ENCODE assay signal across 9 cellular contexts in the genomic region with DNA sequence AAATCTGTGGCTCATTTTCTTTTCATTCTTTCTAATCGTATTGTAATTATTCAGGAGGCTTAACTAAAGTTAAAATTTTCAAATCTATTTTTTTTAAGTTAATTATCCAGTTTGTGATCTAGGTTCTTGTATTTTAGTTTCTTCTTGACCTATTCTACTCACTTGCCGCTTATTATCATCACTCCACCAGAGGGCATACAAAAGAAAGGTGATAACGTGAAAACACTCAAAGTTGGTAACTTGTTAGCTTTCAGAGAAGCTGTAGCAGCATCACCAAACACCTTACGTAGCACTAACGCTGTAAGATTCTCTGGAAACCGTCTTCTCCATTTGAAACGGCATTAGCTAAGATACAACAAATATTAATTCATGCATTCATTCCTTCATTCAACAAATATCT. TPM values are rescaled to one million over a fixed set of nuclear protein-coding genes. Genes with fewer than 3 reads are reported as not detected.
DNase-seq lines count a peak whose midpoint lies in the region; ATAC-seq and TF ChIP-seq lines count a peak whose summit lies in the region.
"Had no signal": no experiment of that assay in that cellular context is flagged by ENCODE, and none has a peak within 500 bp of the region (broad histone marks: within the 10 kb centered on the region; RNA-seq: fewer than 3 reads in every experiment).

No MANE protein-coding gene starts in this region.

- no peaks in the 10 kb centered on the region for H3K27me3 ChIP-seq in foreskin keratinocyte
- H3K27me3 ChIP-seq: vagina had no signal

- ATAC-seq in foreskin keratinocyte (no peak), HG02678 (IDR thresholded peaks at IDR 0.05; ENCODE audit: unreplicated experiment) (no peak), HG03159 (IDR thresholded peaks at IDR 0.05; ENCODE audit: unreplicated experiment) (no peak)

- DNase-seq in AG09309 (ENCODE audit: low read depth): no peak
- DNase-seq in RPMI7951 (ENCODE audit: low read depth): peak; percentile 41
- DNase-seq in foreskin keratinocyte: no peak
- DNase-seq in hippocampal formation (lab: John Stamatoyannopoulos, UW): no peak
- DNase-seq in NCI-H2171 treated with DMSO at 0.1 percent for 48 hours (lab: John Stamatoyannopoulos, UW): no peak

- peaks cover 5% of the 10 kb centered on the region for H3K4me1 ChIP-seq in foreskin keratinocyte

- TF ChIP-seq CTCF in AG09309 (IDR thresholded peaks at IDR 0.05; ENCODE audit: control insufficient read depth, insufficient read depth, low read depth, low read length, missing control alignments) (peak; percentile 21), GM12872 (IDR thresholded peaks at IDR 0.05; ENCODE audit: insufficient read depth, low read depth, low read length) (peak; percentile 6; the same call in 1 of the 3 replicates), foreskin keratinocyte (conservative IDR thresholded peaks at IDR 0.05) (peak; percentile 55)

- H3K27ac ChIP-seq in foreskin keratinocyte: no peak overlapping the region
- H3K27ac ChIP-seq: vagina had no signal

- H3K4me3 ChIP-seq in AG09309 (ENCODE audit: control insufficient read depth, low read depth, low read length): no peak overlapping the region
- H3K4me3 ChIP-seq: vagina had no signal

RNA-seq across cellular contexts. Expression of a gene that starts 4.8 kb away (rescaled TPM):
- 72.1 and 91.1 TPM in 2 replicates for total RNA-seq in RPMI7951 (2014; rRNA removed; shearing (Covaris generic))
- 30.7 and 32.9 TPM in 2 replicates for total RNA-seq in foreskin keratinocyte
- 6.7 and 8.6 TPM in 2 replicates for polyA plus RNA-seq in foreskin keratinocyte
